Comparison of ENCODE assay signal across 9 cellular contexts in genomic region chr5:142716963-142717362, GRCh38. TPM values are rescaled to one million over a fixed set of nuclear protein-coding genes. Genes with fewer than 3 reads are reported as not detected.
A peak's percentile ranks its signal among the peaks of the same experiment; 100 is the strongest.
DNase-seq lines count a peak whose midpoint lies in the region; ATAC-seq and TF ChIP-seq lines count a peak whose summit lies in the region.
"Had no signal": no experiment of that assay in that cellular context is flagged by ENCODE, and none has a peak within 500 bp of the region (broad histone marks: within the 10 kb centered on the region; RNA-seq: fewer than 3 reads in every experiment).

No MANE protein-coding gene starts in this region.

- H3K4me3 Mint-ChIP-seq in neural crest cell, result no peak overlapping the region
- H3K4me3 Mint-ChIP-seq: T-helper 1 cell treated with Interleukin-12 subunit alpha and Interleukin-12 subunit beta and Interleukin-4 antibody, amounts not matched to agents 30 μg/mL and 1 μg/mL, for 36 hours had no signal

- no peak overlapping the region for H3K27ac ChIP-seq in foreskin keratinocyte

- no peaks in the 10 kb centered on the region for H3K9me3 Mint-ChIP-seq in neural crest cell
- H3K9me3 Mint-ChIP-seq: T-helper 1 cell treated with Interleukin-12 subunit alpha and Interleukin-12 subunit beta and Interleukin-4 antibody, amounts not matched to agents 30 μg/mL and 1 μg/mL, for 36 hours had no signal

- H3K27ac Mint-ChIP-seq in neural crest cell (ENCODE audit: unreplicated experiment), result no peak overlapping the region
- H3K27ac Mint-ChIP-seq: T-helper 1 cell treated with Interleukin-12 subunit alpha and Interleukin-12 subunit beta and Interleukin-4 antibody, amounts not matched to agents 30 μg/mL and 1 μg/mL, for 36 hours had no signal

- no peaks in the 10 kb centered on the region for H3K36me3 ChIP-seq in HAP-1 (replicated peaks)

- H3K27me3 ChIP-seq in HAP-1 (ENCODE audit: low read depth) (peaks cover 2% of the 10 kb centered on the region; the same call in 1 of the 2 replicates), foreskin keratinocyte (no peaks in the 10 kb centered on the region)

- in situ Hi-C loops in HAP-1 (cut with MboI; ENCODE audit: low sequenced_read_pairs), result loop anchor here (5.0 kb wide), 1 partner anchor 170 kb away; no protein-coding TSS in a partner anchor

- H3K4me1 Mint-ChIP-seq in neural crest cell, result peaks cover 15% of the 10 kb centered on the region

- H3K4me3 ChIP-seq in HAP-1, result no peak overlapping the region

- no peaks in the 10 kb centered on the region for H3K36me3 Mint-ChIP-seq in neural crest cell (ENCODE audit: low read depth)

- DNase-seq in ELR (ENCODE audit: low read depth) (peak; percentile 66), HAP-1 (ENCODE audit: low spot score in 2 of 2) (peak; percentile 46 to 65), NCI-H460 (ENCODE audit: extremely low read depth, low read depth) (peak; percentile 48), foreskin keratinocyte (peak; percentile 24 to 44), neural crest cell (ENCODE audit: low read depth, low spot score) (peak; percentile 56), HK-2 (ENCODE audit: unreplicated experiment) (no peak)
- DNase-seq in activated T-cell treated with anti-CD3 and anti-CD28 coated beads, Interleukin-2, amount 50 U/mL, for 1 hour, result peak; percentile 33
- no peak for DNase-seq in effector CD4-positive, alpha-beta T cell

- ATAC-seq in foreskin keratinocyte, result peak; percentile 7

- no peaks in the 10 kb centered on the region for H3K27me3 Mint-ChIP-seq in neural crest cell (ENCODE audit: low read depth)

- TF ChIP-seq CTCF in foreskin keratinocyte (conservative IDR thresholded peaks at IDR 0.05) (peak; percentile 62), neural crest cell (conservative IDR thresholded peaks at IDR 0.05) (peak; percentile 63)

- H3K4me1 ChIP-seq in HAP-1 (no peaks in the 10 kb centered on the region; the same call in 1 of the 2 replicates), foreskin keratinocyte (peaks cover 15% of the 10 kb centered on the region)

- no peaks in the 10 kb centered on the region for H3K9me3 ChIP-seq in HAP-1

RNA-seq across cellular contexts. Expression of gene FGF1, which starts 31.1 kb away (rescaled TPM):
- total RNA-seq in NCI-H460 (2014; rRNA removed; shearing (Covaris generic)), result not detected in 2 replicates
- polyA plus RNA-seq in NCI-H460 (2014; cell fraction: nucleus; rRNA removed), result not detected in 2 replicates
- total RNA-seq in foreskin keratinocyte, result 0.65 and 1.0 TPM in 2 replicates
- polyA plus RNA-seq in foreskin keratinocyte, result 1.4 TPM in 2 replicates
- not detected in 2 replicates for total RNA-seq in neural crest cell

RNA-seq across cellular contexts. Expression of gene ARHGAP26, which starts 53.2 kb away (rescaled TPM):
- total RNA-seq in NCI-H460 (2014; rRNA removed; shearing (Covaris generic)), result 3.9 and 6.6 TPM in 2 replicates
- polyA plus RNA-seq in NCI-H460 (2014; cell fraction: nucleus; rRNA removed), result 3.8 and 5.8 TPM in 2 replicates
- total RNA-seq in foreskin keratinocyte (6.8 and 9.3 TPM in 2 replicates), neural crest cell (4.9 and 5.5 TPM in 2 replicates)
- polyA plus RNA-seq in foreskin keratinocyte, result 5.1 and 5.3 TPM in 2 replicates

Comparison
In these comparisons a context has a peak if more than half of its experiments do, and no peak if none do; other contexts are left out.
1. DNase-seq: peak in ELR (single experiment), HAP-1 (2 of 2), NCI-H460 (single experiment), activated T-cell treated with anti-CD3 and anti-CD28 coated beads, Interleukin-2, amount 50 U/mL, for 1 hour (single experiment), foreskin keratinocyte (2 of 2) and neural crest cell (single experiment); none in effector CD4-positive, alpha-beta T cell (single experiment) and HK-2 (single experiment).